ENCODE assay signal across 8 cellular contexts in genomic region chr15:56918046-56918906, GRCh38. TPM values are rescaled to one million over a fixed set of nuclear protein-coding genes. Genes with fewer than 3 reads are reported as not detected.
DNase-seq lines count a peak whose midpoint lies in the region; ATAC-seq and TF ChIP-seq lines count a peak whose summit lies in the region.

Gene TCF12 (plus strand): TSS chr15:56918644. CDS start chr15:56919914, 1,270 bp downstream.

- peak within 1 kb of the TSS; percentile 99 for H4K8ac ChIP-seq in trophoblast cell (ENCODE audit: low read depth, low read length)

- no peaks in the 10 kb centered on the region for H3K9me3 ChIP-seq in SU-DHL-6 (ENCODE audit: insufficient read depth, low read length)
- no peaks in the 10 kb centered on the region for H3K9me3 ChIP-seq in cardiac muscle cell (ENCODE audit: low read depth)
- H3K9me3 ChIP-seq in trophoblast cell (ENCODE audit: insufficient read depth, low read depth, low read length): no peaks in the 10 kb centered on the region
- no peaks in the 10 kb centered on the region for H3K9me3 ChIP-seq in transverse colon

- peak; percentile 72 for ATAC-seq in HG02678 (IDR thresholded peaks at IDR 0.05; ENCODE audit: unreplicated experiment)

- 0 out of 2 replicates have a peak, but pooled peaks cover 5% of the 10 kb centered on the region for H3F3A ChIP-seq in SU-DHL-6 (ENCODE audit: insufficient read depth)

- peak within 1 kb of the TSS; percentile 99 for H3K4ac ChIP-seq in trophoblast cell (ENCODE audit: low read depth, low read length)

- H3K27ac ChIP-seq in SU-DHL-6 (ENCODE audit: low read depth, low read length): peak within 1 kb of the TSS; percentile 57
- H3K27ac ChIP-seq in cardiac muscle cell: peak within 1 kb of the TSS; percentile 98
- peak within 1 kb of the TSS; percentile 97 for H3K27ac ChIP-seq in trophoblast cell (ENCODE audit: low read depth, low read length)
- peak within 1 kb of the TSS; percentile 96 to 99 (median 98) for H3K27ac ChIP-seq in transverse colon

- peaks cover 33% of the 10 kb centered on the region for H3K4me1 ChIP-seq in cardiac muscle cell (ENCODE audit: low read depth)
- H3K4me1 ChIP-seq in trophoblast cell (ENCODE audit: control insufficient read depth in 1 of 2, insufficient read depth in 2 of 2, low read length in 2 of 2): peaks cover 2 to 4% of the 10 kb centered on the region in 2 experiments
- peaks cover 0 to 47% (median 26%) of the 10 kb centered on the region in 4 donors for H3K4me1 ChIP-seq in transverse colon

- H2AFZ ChIP-seq in SU-DHL-6 (ENCODE audit: low read depth, low read length, severe bottlenecking): peak within 1 kb of the TSS; percentile 88
- peak within 1 kb of the TSS; percentile 75 for H2AFZ ChIP-seq in trophoblast cell (ENCODE audit: insufficient read depth, low read length, poor library complexity)

- intact Hi-C loops in transverse colon (cut with DNase I; ENCODE audit: low total_unique reads): loop anchor here (2.0 kb wide), 1 partner anchor 31 kb away; no protein-coding TSS in a partner anchor

- H4K91ac ChIP-seq in trophoblast cell (ENCODE audit: low read depth, low read length): peak within 1 kb of the TSS; percentile 99

- peak within 1 kb of the TSS; percentile 98 for H2BK120ac ChIP-seq in trophoblast cell (ENCODE audit: insufficient read depth, low read length, poor library complexity)

- peak within 1 kb of the TSS; percentile 100 for H2BK5ac ChIP-seq in trophoblast cell (ENCODE audit: low read depth, low read length, poor library complexity)

- peaks cover 21% of the 10 kb centered on the region for H3K36me3 ChIP-seq in SU-DHL-6 (ENCODE audit: low read length)
- peaks cover 2% of the 10 kb centered on the region for H3K36me3 ChIP-seq in cardiac muscle cell
- no peaks in the 10 kb centered on the region for H3K36me3 ChIP-seq in trophoblast cell (ENCODE audit: control insufficient read depth in 1 of 2, insufficient read depth in 2 of 2, low read length in 2 of 2)
- H3K36me3 ChIP-seq in transverse colon: no peaks in the 10 kb centered on the region

- H2AK5ac ChIP-seq in trophoblast cell (ENCODE audit: low read length): peak within 1 kb of the TSS; percentile 92

- H3K79me2 ChIP-seq in SU-DHL-6 (ENCODE audit: insufficient read depth, low read length) (peaks cover 19% of the 10 kb centered on the region; the same call in 1 of the 2 replicates), trophoblast cell (ENCODE audit: control insufficient read depth, insufficient read depth, low read length, poor library complexity) (peaks cover 18% of the 10 kb centered on the region)

- TF ChIP-seq POLR2A in transverse colon (IDR thresholded peaks at IDR 0.05): peak; percentile 72

- H2BK12ac ChIP-seq in trophoblast cell (ENCODE audit: low read length): peak within 1 kb of the TSS; percentile 52

- DNase-seq in NCI-H128 (lab: John Stamatoyannopoulos, UW; ENCODE audit: unreplicated experiment) (peak; percentile 72), cardiac muscle cell (ENCODE audit: low read depth in 1 of 2, low spot score in 1 of 2) (peak; percentile 97 to 99), trophoblast cell (peak; percentile 88 to 96), transverse colon (peak; percentile 95)
- peak; percentile 81 for DNase-seq in activated naive CD8-positive, alpha-beta T cell treated with anti-CD3 and anti-CD28 coated beads, Interleukin-2, amount 50 U/mL, for 16 hours (ENCODE audit: low read depth, low spot score)

- H4K12ac ChIP-seq in trophoblast cell (ENCODE audit: low read depth, low read length): peak within 1 kb of the TSS; percentile 100

- H3K4me2 ChIP-seq in SU-DHL-6 (ENCODE audit: low read depth, low read length, poor library complexity, severe bottlenecking) (peak within 1 kb of the TSS; percentile 63), trophoblast cell (ENCODE audit: low read length) (peak within 1 kb of the TSS; percentile 92)

- H4K20me1 ChIP-seq in SU-DHL-6 (ENCODE audit: low read depth, low read length): no peaks in the 10 kb centered on the region

- in situ Hi-C loops in transverse colon (cut with MboI; ENCODE audit: low pct_ligation_motif_present in 1 of 4, low pct_unique_long_range_greater_than_20kb in 1 of 4, low sequenced_read_pairs in 3 of 4): loop anchor here in 1 of 4 donors (25.0 kb wide), 1 partner anchor 219 kb away; no protein-coding TSS in a partner anchor

- H3K23ac ChIP-seq in trophoblast cell (ENCODE audit: low read length): no peak within 1 kb of the TSS

- H3K27me3 ChIP-seq in SU-DHL-6 (ENCODE audit: low read length) (no peaks in the 10 kb centered on the region), cardiac muscle cell (no peaks in the 10 kb centered on the region), trophoblast cell (ENCODE audit: insufficient read depth, low read length) (no peaks in the 10 kb centered on the region), transverse colon (no peaks in the 10 kb centered on the region)

- TF ChIP-seq CTCF in GM12872 (IDR thresholded peaks at IDR 0.05; ENCODE audit: insufficient read depth, low read depth, low read length): peak; percentile 55
- TF ChIP-seq CTCF in SU-DHL-6 (IDR thresholded peaks at IDR 0.05; ENCODE audit: insufficient read depth, low read length, poor library complexity, severe bottlenecking): peak; percentile 18
- TF ChIP-seq CTCF in cardiac muscle cell (IDR thresholded peaks at IDR 0.05; ENCODE audit: low read depth, low read length): peak; percentile 44
- TF ChIP-seq CTCF in transverse colon (IDR thresholded peaks at IDR 0.05): peak; percentile 24 to 55 (median 42)

- H3K9me2 ChIP-seq in SU-DHL-6 (replicated peaks; ENCODE audit: insufficient read depth, low read length): no peaks in the 10 kb centered on the region

- H3K79me1 ChIP-seq in trophoblast cell (ENCODE audit: low read length): peaks cover 22% of the 10 kb centered on the region

- H3K4me3 ChIP-seq in SU-DHL-6 (ENCODE audit: insufficient read depth, low read length, poor library complexity, severe bottlenecking) (peak within 1 kb of the TSS; percentile 78), cardiac muscle cell (peak within 1 kb of the TSS; percentile 92), trophoblast cell (ENCODE audit: low read depth, low read length) (peak within 1 kb of the TSS; percentile 94), transverse colon (peak within 1 kb of the TSS; percentile 85 to 99 (median 91))

- H3K18ac ChIP-seq in trophoblast cell (ENCODE audit: low read length): peak within 1 kb of the TSS; percentile 94

- H3K14ac ChIP-seq in trophoblast cell (ENCODE audit: low read length): peak within 1 kb of the TSS; percentile 100

- WGBS in trophoblast cell (ENCODE audit: extremely low coverage, insufficient coverage, insufficient read length): no CpG with 5 or more reads among the region's 93 CpGs
- 0% methylated on average over 64 of the region's 93 CpGs; no CpG with 5 or more reads in 1 of the 2 donors for WGBS in transverse colon (ENCODE audit: low coverage in 1 of 2), 2 donors

- H3K9ac ChIP-seq in SU-DHL-6 (ENCODE audit: low read length) (peak within 1 kb of the TSS; percentile 94), trophoblast cell (ENCODE audit: low read length) (peak within 1 kb of the TSS; percentile 99)

- no peak for TF ChIP-seq EP300 in transverse colon (IDR thresholded peaks at IDR 0.05; ENCODE audit: low read depth)

RNA-seq across cellular contexts. Expression of gene TCF12, which starts in this region (rescaled TPM):
- total RNA-seq in cardiac muscle cell (135 and 137 TPM in 2 replicates), transverse colon (100 to 1,000 TPM; 105 to 446 (median 180) TPM)
- polyA plus RNA-seq in cardiac muscle cell: 42.6 and 58.4 TPM in 2 replicates
- 35.6 and 36.9 TPM in 2 replicates for polyA plus RNA-seq in trophoblast cell (2013)

Comparison
In these comparisons a context has a peak if more than half of its experiments do, and no peak if none do; other contexts are left out.
1. Peak in every context shown above with its lines: DNase-seq, ATAC-seq, H3K4me3 ChIP-seq and H3K27ac ChIP-seq.